Comparison of ENCODE assay signal across 8 cellular contexts in the genomic region with DNA sequence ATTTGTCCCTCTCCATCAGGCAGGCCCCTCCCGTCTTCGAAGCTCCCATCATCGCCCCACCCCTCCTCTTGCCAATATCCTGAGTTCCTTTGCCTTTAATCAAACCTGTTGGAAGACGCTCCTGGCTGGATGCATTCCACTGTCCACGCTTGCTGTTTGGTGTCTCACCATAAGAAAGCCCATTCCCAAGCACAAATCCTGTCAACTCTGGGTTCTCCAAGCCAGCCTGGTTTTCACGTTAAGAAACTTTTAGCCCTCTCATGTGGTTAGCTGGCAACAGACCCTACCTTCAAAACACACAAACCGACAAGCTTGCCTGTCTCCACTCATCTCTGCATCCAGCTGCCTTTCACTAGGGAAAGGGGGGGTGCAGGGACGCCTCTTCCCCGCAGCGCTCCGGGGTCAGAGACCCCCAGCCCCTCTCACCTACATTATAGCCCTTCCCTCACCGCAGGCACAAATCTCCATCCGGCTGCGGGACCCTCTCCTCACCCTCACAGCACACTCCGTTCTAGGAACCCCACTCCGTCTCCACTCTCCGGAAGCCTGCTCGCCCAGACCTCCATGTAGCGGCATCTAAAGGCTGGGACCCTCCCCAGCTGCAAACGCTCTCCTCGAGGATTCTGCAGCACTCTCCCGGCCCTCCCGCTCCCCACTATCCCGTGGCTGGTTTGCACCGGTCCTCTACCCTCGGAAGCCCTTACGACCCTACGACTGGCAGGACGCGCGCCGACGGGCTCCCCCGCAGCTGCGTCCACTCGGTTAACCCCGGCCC. TPM values are rescaled to one million over a fixed set of nuclear protein-coding genes. Genes with fewer than 3 reads are reported as not detected.
DNase-seq lines count a peak whose midpoint lies in the region; ATAC-seq and TF ChIP-seq lines count a peak whose summit lies in the region.

No MANE protein-coding gene starts in this region.

- no peaks in the 10 kb centered on the region; the same call in 2 of the 3 replicates for H3K9me3 Mint-ChIP-seq in GM23338
- H3K9me3 Mint-ChIP-seq in activated CD4-positive, alpha-beta memory T cell treated with anti-CD3 and anti-CD28 coated beads for 36 hours: no peaks in the 10 kb centered on the region

- CTCF ChIA-PET in AG04450 (lab: Charles Lee): interaction anchor here (0.9 to 2.7 kb wide), 6 partner anchors 17 to 271 kb away, joined by 3 to 16 read pairs (median 5); no protein-coding TSS in a partner anchor
- CTCF ChIA-PET in activated CD4-positive, alpha-beta memory T cell treated with anti-CD3 and anti-CD28 coated beads for 36 hours (lab: Charles Lee): interaction anchor here (0.8 to 7.5 kb wide), 6 partner anchors 13 to 185 kb away, joined by 3 to 57 read pairs (median 6); no protein-coding TSS in a partner anchor

- peak overlapping the region; percentile 82 for H3K4me2 ChIP-seq in GM23338

- peaks cover 10% of the 10 kb centered on the region for H3K27me3 Mint-ChIP-seq in GM23338 (ENCODE audit: insufficient read depth, low read depth, poor library complexity)
- no peaks in the 10 kb centered on the region for H3K27me3 Mint-ChIP-seq in activated CD4-positive, alpha-beta memory T cell treated with anti-CD3 and anti-CD28 coated beads for 36 hours

- H3K9me3 ChIP-seq in AG04450 (ENCODE audit: control insufficient read depth, insufficient read depth, low read length) (no peaks in the 10 kb centered on the region; the same call in 1 of the 2 replicates), right cardiac atrium (ENCODE audit: control insufficient read depth, low read length) (no peaks in the 10 kb centered on the region)

- H3K36me3 Mint-ChIP-seq in GM23338 (ENCODE audit: low read depth): no peaks in the 10 kb centered on the region; the same call in 1 of the 3 replicates
- H3K36me3 Mint-ChIP-seq in activated CD4-positive, alpha-beta memory T cell treated with anti-CD3 and anti-CD28 coated beads for 36 hours: no peaks in the 10 kb centered on the region

- no peaks in the 10 kb centered on the region for H3K9me2 ChIP-seq in GM23338 (ENCODE audit: insufficient read depth)

- H4K20me1 ChIP-seq in GM23338 (replicated peaks; ENCODE audit: insufficient read depth): peaks cover 10% of the 10 kb centered on the region

- ATAC-seq in GM23338 (peak; percentile 24), right cardiac atrium (peak in 1 of 2 donors; percentile 2), GM19324 (IDR thresholded peaks at IDR 0.05; ENCODE audit: low FRiP score, unreplicated experiment) (no peak)

- 3% methylated on average over 37 of the region's 37 CpGs for WGBS in right cardiac atrium

- POLR2A ChIA-PET in AG04450 (lab: Yijun Ruan, JAX): no interaction called here
- POLR2A ChIA-PET in activated CD4-positive, alpha-beta memory T cell treated with anti-CD3 and anti-CD28 coated beads for 36 hours (lab: Charles Lee): interaction anchor here (0.5 to 1.5 kb wide), 4 partner anchors 12 to 300 kb away, joined by 3 to 6 read pairs (median 4); a partner anchor contains a TSS

- H3K4me1 ChIP-seq in GM23338 (ENCODE audit: insufficient read depth): no peaks in the 10 kb centered on the region
- H3K4me1 ChIP-seq in right cardiac atrium (ENCODE audit: control insufficient read depth, insufficient read depth, low read length): peaks cover 22% of the 10 kb centered on the region

- TF ChIP-seq CTCF in AG04450 (IDR thresholded peaks at IDR 0.05; ENCODE audit: low read depth, low read length) (no peak), GM23338 (conservative IDR thresholded peaks at IDR 0.05; ENCODE audit: low read depth in 2 of 2) (no peak)

- H2AFZ ChIP-seq in GM23338: peak overlapping the region; percentile 98

- no peaks in the 10 kb centered on the region for H3F3A ChIP-seq in GM23338 (replicated peaks; ENCODE audit: low read depth)

- intact Hi-C loops in activated CD4-positive, alpha-beta memory T cell treated with anti-CD3 and anti-CD28 coated beads for 36 hours (cut with micrococcal nuclease): loop anchor here (1.0 to 2.0 kb wide), 4 partner anchors 41 to 278 kb away; a partner anchor contains a TSS
- intact Hi-C loops in right cardiac atrium (cut with DNase I): no loop called here

- peak overlapping the region; percentile 94 for H3K4me3 Mint-ChIP-seq in GM23338
- H3K4me3 Mint-ChIP-seq in activated CD4-positive, alpha-beta memory T cell treated with anti-CD3 and anti-CD28 coated beads for 36 hours: peak overlapping the region; percentile 81

- no peak for DNase-seq in AG04450 (ENCODE audit: low read depth, low spot score)
- DNase-seq in GM23338 (ENCODE audit: low spot score): peak; percentile 61
- no peak for DNase-seq in activated CD4-positive, alpha-beta memory T cell treated with anti-CD3 and anti-CD28 coated beads for 36 hours
- no peak for DNase-seq in right cardiac atrium
- DNase-seq in skeletal muscle cell (ENCODE audit: low read depth): no peak
- DNase-seq in GDM1 (lab: John Stamatoyannopoulos, UW): no peak
- no peak for DNase-seq in HPDE6-E6E7 (ENCODE audit: extremely low spot score)

- peaks cover 9% of the 10 kb centered on the region for H3K79me2 ChIP-seq in GM23338 (replicated peaks; ENCODE audit: insufficient read depth)

- H3K27ac Mint-ChIP-seq in GM23338: no peak overlapping the region
- H3K27ac Mint-ChIP-seq in activated CD4-positive, alpha-beta memory T cell treated with anti-CD3 and anti-CD28 coated beads for 36 hours: peak overlapping the region; percentile 69

- peaks cover 33% of the 10 kb centered on the region for H3K4me1 Mint-ChIP-seq in GM23338
- peaks cover 45% of the 10 kb centered on the region for H3K4me1 Mint-ChIP-seq in activated CD4-positive, alpha-beta memory T cell treated with anti-CD3 and anti-CD28 coated beads for 36 hours (ENCODE audit: low read depth)

- H3K36me3 ChIP-seq in GM23338 (ENCODE audit: insufficient read depth): no peaks in the 10 kb centered on the region

- H3K27ac ChIP-seq in AG04450 (ENCODE audit: low read depth, low read length) (peak overlapping the region; percentile 61), GM23338 (ENCODE audit: low read depth) (no peak overlapping the region), right cardiac atrium (ENCODE audit: low read length) (peak overlapping the region; percentile 63)

- peak overlapping the region; percentile 92 for H3K4me3 ChIP-seq in AG04450 (ENCODE audit: low read depth, low read length)
- peak overlapping the region; percentile 98 for H3K4me3 ChIP-seq in GM23338
- H3K4me3 ChIP-seq in right cardiac atrium (ENCODE audit: low read length): peak overlapping the region; percentile 69
- peak overlapping the region; percentile 80 for H3K4me3 ChIP-seq in skeletal muscle cell (ENCODE audit: low read depth, low read length)

- H3K27me3 ChIP-seq in AG04450 (ENCODE audit: control insufficient read depth, insufficient read depth, low read length) (no peaks in the 10 kb centered on the region), GM23338 (ENCODE audit: insufficient read depth) (no peaks in the 10 kb centered on the region), right cardiac atrium (ENCODE audit: control insufficient read depth, insufficient read depth) (no peaks in the 10 kb centered on the region)

TF ChIP-seq in GM23338, 12 proteins besides CTCF, POLR2A, EP300 and RAD21 (continues in another document):
- no peak for TF ChIP-seq CREB1 (CRISPR knock-in tag; IDR thresholded peaks at IDR 0.05; ENCODE audit: low read depth)

RNA-seq across cellular contexts. Expression of a gene that starts 1.0 kb away (rescaled TPM):
- polyA plus RNA-seq in AG04450 (2011; rRNA removed) (43.7 and 47.6 TPM in 2 replicates), GM23338 (2016; fragmentation: Nextera tagmentation; extraction: Ambion mirVana) (8.5 and 10.3 TPM in 2 replicates), right cardiac atrium (26.3 TPM)
- polyA minus RNA-seq in AG04450 (2011; rRNA and poly(A)+ RNA removed): 45.7 and 60.5 TPM in 2 replicates
- total RNA-seq in GM23338 (2014; rRNA removed; shearing (Covaris generic)): 32.7 and 38.3 TPM in 2 replicates
- 10 to 100 TPM; 32.7 to 34.1 TPM for total RNA-seq in activated CD4-positive, alpha-beta memory T cell treated with anti-CD3 and anti-CD28 coated beads for 36 hours
- total RNA-seq in right cardiac atrium: 10 to 100 TPM; 43.7 to 53.4 (median 47.4) TPM

RNA-seq across cellular contexts. Expression of a gene that starts 1.0 kb away (rescaled TPM):
- 1.6 and 2.8 TPM in 2 replicates for polyA plus RNA-seq in AG04450 (2011; rRNA removed)
- polyA minus RNA-seq in AG04450 (2011; rRNA and poly(A)+ RNA removed): 3.0 and 4.2 TPM in 2 replicates
- total RNA-seq in GM23338 (2014; rRNA removed; shearing (Covaris generic)): 2.0 and 2.1 TPM in 2 replicates
- polyA plus RNA-seq in GM23338 (2016; fragmentation: Nextera tagmentation; extraction: Ambion mirVana): 1.8 and 2.5 TPM in 2 replicates
- 1 to 10 TPM; 1.7 to 1.8 TPM for total RNA-seq in activated CD4-positive, alpha-beta memory T cell treated with anti-CD3 and anti-CD28 coated beads for 36 hours
- 1 to 10 TPM; 1.9 to 3.4 (median 2.5) TPM for total RNA-seq in right cardiac atrium
- polyA plus RNA-seq in right cardiac atrium: 2.0 TPM

RNA-seq across cellular contexts. Expression of a gene that starts 46.9 kb away (rescaled TPM):
- 5.9 and 6.8 TPM in 2 replicates for polyA plus RNA-seq in AG04450 (2011; rRNA removed)
- 12.4 and 17.8 TPM in 2 replicates for polyA minus RNA-seq in AG04450 (2011; rRNA and poly(A)+ RNA removed)
- total RNA-seq in GM23338 (2014; rRNA removed; shearing (Covaris generic)): 8.3 and 10.0 TPM in 2 replicates
- polyA plus RNA-seq in GM23338 (2016; fragmentation: Nextera tagmentation; extraction: Ambion mirVana): 4.7 and 4.9 TPM in 2 replicates
- total RNA-seq in activated CD4-positive, alpha-beta memory T cell treated with anti-CD3 and anti-CD28 coated beads for 36 hours: 10 to 100 TPM; 63.0 to 66.2 TPM
- 10 to 100 TPM; 10.9 to 33.2 (median 15.7) TPM for total RNA-seq in right cardiac atrium
- 30.5 TPM for polyA plus RNA-seq in right cardiac atrium

RNA-seq across cellular contexts. Expression of a gene that starts 54.7 kb away (rescaled TPM):
- polyA plus RNA-seq in AG04450 (2011; rRNA removed) (35.0 and 42.1 TPM in 2 replicates), GM23338 (2016; fragmentation: Nextera tagmentation; extraction: Ambion mirVana) (20.8 and 27.2 TPM in 2 replicates), right cardiac atrium (10.3 TPM)
- polyA minus RNA-seq in AG04450 (2011; rRNA and poly(A)+ RNA removed): 27.5 and 50.3 TPM in 2 replicates
- total RNA-seq in GM23338 (2014; rRNA removed; shearing (Covaris generic)): 40.3 and 54.3 TPM in 2 replicates
- total RNA-seq in activated CD4-positive, alpha-beta memory T cell treated with anti-CD3 and anti-CD28 coated beads for 36 hours: 10 to 100 TPM; 38.5 to 43.8 TPM
- 10 to 100 TPM; 16.5 to 30.5 (median 27.5) TPM for total RNA-seq in right cardiac atrium

RNA-seq across cellular contexts. Expression of a gene that starts 54.7 kb away (rescaled TPM):
- polyA plus RNA-seq in AG04450 (2011; rRNA removed): 0.05 TPM in 2 replicates
- not detected in 2 replicates for polyA minus RNA-seq in AG04450 (2011; rRNA and poly(A)+ RNA removed)
- 0.08 and 0.14 TPM in 2 replicates for total RNA-seq in GM23338 (2014; rRNA removed; shearing (Covaris generic))
- polyA plus RNA-seq in GM23338 (2016; fragmentation: Nextera tagmentation; extraction: Ambion mirVana): 0.05 TPM in 2 replicates
- under 1 TPM; 0.02 to 0.05 TPM for total RNA-seq in activated CD4-positive, alpha-beta memory T cell treated with anti-CD3 and anti-CD28 coated beads for 36 hours
- total RNA-seq in right cardiac atrium: under 1 TPM in 3 of 4 donors, not detected in 1; 0.03 to 0.06 (median 0.03) TPM
- not detected for polyA plus RNA-seq in right cardiac atrium
